ENCODE assay signal across 29 cellular contexts in the genomic region with DNA sequence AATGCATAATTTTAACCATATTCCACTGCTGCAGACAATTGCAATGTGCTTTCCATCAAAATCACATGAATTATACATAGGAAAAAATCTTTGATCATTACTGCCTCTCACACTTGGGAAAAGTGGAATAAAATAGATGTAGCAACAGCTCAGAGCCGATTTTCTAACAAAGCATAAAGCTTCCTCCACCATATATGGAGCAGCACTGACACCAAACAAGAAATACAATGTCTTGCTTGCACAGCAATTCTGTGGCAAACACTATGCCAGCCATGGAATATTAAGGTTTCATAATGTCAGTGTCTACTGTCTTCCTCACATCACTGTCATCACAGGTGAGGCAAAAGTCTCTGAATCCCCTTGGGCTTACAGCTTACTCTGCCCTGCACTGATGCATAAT.
"Had no signal": no experiment of that assay in that cellular context is flagged by ENCODE, and none has a peak within 500 bp of the region (broad histone marks: within the 10 kb centered on the region; RNA-seq: fewer than 3 reads in every experiment).

No MANE protein-coding gene starts in this region.

- DNase-seq: colonic mucosa; dermis blood vessel endothelial cell; effector memory CD4-positive, alpha-beta T cell; erythroblast; esophagus squamous epithelium; foreskin melanocyte; glutamatergic neuron; hypothalamus; immature natural killer cell; islet precursor cell; kidney glomerular epithelial cell; left colon; left ventricle myocardium inferior; lower lobe of right lung; natural killer cell; pancreas; stimulated activated CD4-positive, alpha-beta T cell treated with anti-CD3 and anti-CD28 coated beads, Interleukin-12 subunit alpha, Interleukin-12 subunit beta, amount 100 ng/mL, for 4 hours; stimulated activated CD4-positive, alpha-beta T cell treated with anti-CD3 and anti-CD28 coated beads, Interleukin-1b, Interleukin-23, amount 100 ng/mL, for 48 hours; stimulated activated CD4-positive, alpha-beta T cell treated with anti-CD3 and anti-CD28 coated beads, Interleukin-4, amount 100 ng/mL, for 1 hour; stimulated activated CD8-positive, alpha-beta memory T cell treated with anti-CD3 and anti-CD28 coated beads, Interleukin-4, amount 100 ng/mL, for 48 hours; stimulated activated naive CD4-positive, alpha-beta T cell; stimulated activated naive CD8-positive, alpha-beta T cell treated with anti-CD3 and anti-CD28 coated beads, Interleukin-15, amount 100 ng/mL, for 72 hours; transverse colon; upper lobe of right lung; uterus had no signal

- H3K27me3 Mint-ChIP-seq: stimulated activated naive CD8-positive, alpha-beta T cell treated with anti-CD3 and anti-CD28 coated beads, Interleukin-15, amount 100 ng/mL, for 72 hours had no signal

- H3K36me3 ChIP-seq: colonic mucosa, esophagus squamous epithelium, left ventricle myocardium inferior, lower lobe of right lung, neutrophil, pancreas, suprapubic skin, transverse colon, upper lobe of right lung, uterus had no signal

- H3K4me3 Mint-ChIP-seq: immature natural killer cell; natural killer cell; neural crest cell; stimulated activated naive CD8-positive, alpha-beta T cell treated with anti-CD3 and anti-CD28 coated beads, Interleukin-15, amount 100 ng/mL, for 72 hours had no signal

- H3K4me2 ChIP-seq: smooth muscle cell had no signal

- H3K9me3 ChIP-seq: colonic mucosa, esophagus squamous epithelium, left ventricle myocardium inferior, lower lobe of right lung, neutrophil, pancreas, suprapubic skin, transverse colon, upper lobe of right lung, uterus had no signal

- H3K36me3 Mint-ChIP-seq: immature natural killer cell, natural killer cell had no signal

- H3K27ac Mint-ChIP-seq: immature natural killer cell; natural killer cell; stimulated activated naive CD8-positive, alpha-beta T cell treated with anti-CD3 and anti-CD28 coated beads, Interleukin-15, amount 100 ng/mL, for 72 hours had no signal

- H3K9me3 Mint-ChIP-seq: natural killer cell; neural crest cell; stimulated activated naive CD8-positive, alpha-beta T cell treated with anti-CD3 and anti-CD28 coated beads, Interleukin-15, amount 100 ng/mL, for 72 hours had no signal

- H3K4me3 ChIP-seq: colonic mucosa, esophagus squamous epithelium, left ventricle myocardium inferior, lower lobe of right lung, pancreas, smooth muscle cell, suprapubic skin, transverse colon, upper lobe of right lung, uterus had no signal

- H3K4me1 ChIP-seq: colonic mucosa, esophagus squamous epithelium, lower lobe of right lung, pancreas, transverse colon, upper lobe of right lung, uterus had no signal

- H3K27me3 ChIP-seq: colonic mucosa, esophagus squamous epithelium, neutrophil, suprapubic skin, transverse colon, upper lobe of right lung, uterus had no signal

- H3K27ac ChIP-seq: colonic mucosa, esophagus squamous epithelium, left ventricle myocardium inferior, lower lobe of right lung, neutrophil, pancreas, suprapubic skin, transverse colon, upper lobe of right lung, uterus had no signal

- H3K4me1 Mint-ChIP-seq: immature natural killer cell; natural killer cell; neural crest cell; stimulated activated naive CD8-positive, alpha-beta T cell treated with anti-CD3 and anti-CD28 coated beads, Interleukin-15, amount 100 ng/mL, for 72 hours had no signal
